In the genomic region with DNA sequence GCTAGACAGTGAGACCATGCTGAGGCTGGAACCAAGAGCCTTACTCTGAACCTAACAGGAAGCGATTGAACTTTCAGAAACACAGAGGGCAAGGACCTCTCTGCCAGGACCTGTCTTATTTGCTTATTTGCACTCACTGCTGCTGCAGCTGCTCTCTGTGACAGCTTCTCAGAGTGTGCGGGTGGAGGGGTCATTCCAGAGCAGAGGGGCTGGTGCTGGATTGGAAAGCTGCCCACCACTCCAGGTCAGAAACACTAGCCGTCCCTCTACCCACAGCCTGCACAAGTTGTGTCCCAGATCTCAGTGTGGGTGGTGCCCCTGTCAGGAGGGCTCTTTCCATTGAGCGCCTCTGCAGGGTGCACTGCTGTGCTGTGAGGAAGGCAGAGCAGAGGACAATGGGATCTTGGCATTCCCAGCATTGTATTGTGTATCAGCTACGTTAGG, we compare ENCODE assay signal across 8 cellular contexts.
DNase-seq lines count a peak whose midpoint lies in the region; ATAC-seq and TF ChIP-seq lines count a peak whose summit lies in the region.

No MANE protein-coding gene starts in this region.

- no peak overlapping the region for H3K4me3 ChIP-seq in mesendoderm (ENCODE audit: low read length)
- H3K4me3 ChIP-seq in stomach: no peak overlapping the region

- peaks cover 17% of the 10 kb centered on the region for H3K79me2 ChIP-seq in mesendoderm (ENCODE audit: control insufficient read depth, insufficient read depth, low read length)

- DNase-seq in NCI-H69 (lab: John Stamatoyannopoulos, UW) (peak; percentile 75), mesendoderm (peak; percentile 61), iPS-NIHi7 (ENCODE audit: extremely low spot score) (no peak), stomach (no peak), amniotic stem cell (lab: John Stamatoyannopoulos, UW) (no peak), AML-193 (lab: John Stamatoyannopoulos, UW) (no peak)

- H2BK120ac ChIP-seq in mesendoderm (ENCODE audit: low read depth, low read length): no peak overlapping the region

- no peak overlapping the region for H4K5ac ChIP-seq in mesendoderm (ENCODE audit: low read length)

- H3K36me3 ChIP-seq in mesendoderm (ENCODE audit: control insufficient read depth, insufficient read depth, low read length) (no peaks in the 10 kb centered on the region), stomach (no peaks in the 10 kb centered on the region)

- no peak for TF ChIP-seq CTCF in stomach (IDR thresholded peaks at IDR 0.05)

- H3K27ac ChIP-seq in mesendoderm (ENCODE audit: low read depth, low read length) (no peak overlapping the region), stomach (no peak overlapping the region)

- H3K4me1 ChIP-seq in mesendoderm (ENCODE audit: control insufficient read depth, low read depth, low read length): peaks cover 24% of the 10 kb centered on the region
- peaks cover 38 to 89% (median 68%) of the 10 kb centered on the region in 4 donors for H3K4me1 ChIP-seq in stomach

- no peak overlapping the region for H3K56ac ChIP-seq in mesendoderm (ENCODE audit: low read length)

- ATAC-seq in GM18870 (IDR thresholded peaks at IDR 0.05; ENCODE audit: unreplicated experiment) (peak; percentile 75), HG02678 (IDR thresholded peaks at IDR 0.05; ENCODE audit: unreplicated experiment) (peak; percentile 95)

- no peak overlapping the region for H3K4me2 ChIP-seq in mesendoderm (ENCODE audit: low read length)

- no peaks in the 10 kb centered on the region for H3K9me3 ChIP-seq in stomach

- no peak overlapping the region for H4K8ac ChIP-seq in mesendoderm (ENCODE audit: low read depth, low read length)

- no peak overlapping the region for H3K4ac ChIP-seq in mesendoderm (ENCODE audit: low read depth, low read length)

- H2AK5ac ChIP-seq in mesendoderm (ENCODE audit: low read length): no peak overlapping the region

- TF ChIP-seq POLR2A in stomach (IDR thresholded peaks at IDR 0.05): no peak

- H3K9ac ChIP-seq in mesendoderm (ENCODE audit: low read length): no peak overlapping the region

- peaks cover 19% of the 10 kb centered on the region for H3K79me1 ChIP-seq in mesendoderm (ENCODE audit: low read length)

- no peak overlapping the region for H2BK5ac ChIP-seq in mesendoderm (ENCODE audit: low read length)

- intact Hi-C loops in stomach (cut with DNase I; ENCODE audit: low total_unique reads): no loop called here

- WGBS in mesendoderm (ENCODE audit: extremely low coverage, insufficient coverage, low lambda C conversion rate): no CpG with 5 or more reads among the region's 5 CpGs
- WGBS in stomach, 5 donors: 39 to 70% (median 59%) methylated on average over 3 to 5 of the region's 5 CpGs

- no peak for TF ChIP-seq EP300 in stomach (IDR thresholded peaks at IDR 0.05)

- no peak overlapping the region for H2BK15ac ChIP-seq in mesendoderm (replicated peaks; ENCODE audit: low read depth)

- H3K27me3 ChIP-seq in mesendoderm (ENCODE audit: insufficient read depth, low read length, poor library complexity) (no peaks in the 10 kb centered on the region), stomach (no peaks in the 10 kb centered on the region)

- H3K18ac ChIP-seq in mesendoderm (ENCODE audit: low read length): no peak overlapping the region

- H3K23ac ChIP-seq in mesendoderm (ENCODE audit: low read length): no peak overlapping the region

Comparison
In these comparisons a context has a peak if more than half of its experiments do, and no peak if none do; other contexts are left out.
1. DNase-seq: peak in NCI-H69 (single experiment) and mesendoderm (single experiment); none in iPS-NIHi7 (single experiment), stomach (single experiment), amniotic stem cell (single experiment) and AML-193 (0 of 2).